Comparison of ENCODE assay signal across 9 cellular contexts in the genomic region with DNA sequence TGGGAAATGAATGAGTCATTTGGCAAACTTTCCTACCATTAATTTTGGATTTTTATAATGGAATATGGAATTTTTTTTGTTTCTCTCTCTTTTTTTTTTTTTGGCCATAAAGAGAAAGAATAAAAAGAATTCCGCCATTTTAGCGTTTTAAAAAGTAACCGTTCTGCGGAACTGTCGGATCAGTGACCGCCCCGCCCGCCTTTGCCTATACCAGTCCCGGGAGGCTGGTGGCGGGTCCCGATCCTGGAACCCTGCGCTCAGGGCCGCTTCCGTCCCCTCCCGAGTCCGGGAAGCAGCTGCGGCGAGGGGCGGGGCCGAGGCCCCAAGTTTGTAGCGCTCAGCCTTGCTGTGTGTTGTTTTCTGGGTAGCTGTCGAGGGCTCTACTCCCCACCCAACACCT. TPM values are rescaled to one million over a fixed set of nuclear protein-coding genes. Genes with fewer than 3 reads are reported as not detected.
DNase-seq lines count a peak whose midpoint lies in the region; ATAC-seq and TF ChIP-seq lines count a peak whose summit lies in the region.
"Had no signal": no experiment of that assay in that cellular context is flagged by ENCODE, and none has a peak within 500 bp of the region (broad histone marks: within the 10 kb centered on the region; RNA-seq: fewer than 3 reads in every experiment).

No MANE protein-coding gene starts in this region.

- intact Hi-C loops in Right ventricle myocardium superior (cut with DNase I) (no loop called here), mammary epithelial cell (cut with micrococcal nuclease) (loop anchor here (5.0 kb wide), 1 partner anchor 46 kb away; no protein-coding TSS in a partner anchor)

- CTCF ChIA-PET in mammary epithelial cell (lab: Charles Lee; ENCODE audit: low non-redundant PET) = no interaction called here

- H3K36me3 ChIP-seq in cardiac muscle cell (no peaks in the 10 kb centered on the region), mammary epithelial cell (ENCODE audit: insufficient read depth, low read length) (no peaks in the 10 kb centered on the region), mesenchymal stem cell (ENCODE audit: control insufficient read depth in 1 of 2, insufficient read depth in 2 of 2, low read depth in 1 of 2, low read length in 2 of 2) (peaks cover 0 to 2% of the 10 kb centered on the region in 2 experiments), urinary bladder (ENCODE audit: insufficient read depth) (no peaks in the 10 kb centered on the region)

- no peaks in the 10 kb centered on the region for H3K79me2 ChIP-seq in mammary epithelial cell (ENCODE audit: insufficient read depth, low read length)

- H3K27ac ChIP-seq in cardiac muscle cell (no peak overlapping the region), mammary epithelial cell (ENCODE audit: insufficient read depth, low read depth, low read length) (peak overlapping the region; percentile 42), mesenchymal stem cell (ENCODE audit: low read length, poor library complexity, severe bottlenecking) (no peak overlapping the region), urinary bladder (ENCODE audit: low read depth) (no peak overlapping the region)

- H3K23ac ChIP-seq in mesenchymal stem cell (ENCODE audit: low read length in 2 of 2) = no peak overlapping the region

- dilution Hi-C loops in mammary epithelial cell (cut with HindIII; ENCODE audit: low sequenced_read_pairs) = no loop called here

- H3K4me2 ChIP-seq in mammary epithelial cell (ENCODE audit: insufficient read depth, low read depth, low read length) (peak overlapping the region; percentile 99), mesenchymal stem cell (ENCODE audit: low read length, poor library complexity, severe bottlenecking) (peak overlapping the region; percentile 95)

- H3K27me3 ChIP-seq in cardiac muscle cell (peaks cover 26% of the 10 kb centered on the region), mammary epithelial cell (ENCODE audit: insufficient read depth, low read length) (no peaks in the 10 kb centered on the region), mesenchymal stem cell (ENCODE audit: control insufficient read depth in 1 of 2, insufficient read depth in 1 of 2, low read length in 2 of 2) (peaks cover 26 to 38% of the 10 kb centered on the region in 2 experiments)

- no peak overlapping the region for H3K18ac ChIP-seq in mesenchymal stem cell (ENCODE audit: low read depth in 1 of 2, low read length in 2 of 2)

- peak overlapping the region; percentile 46 for H3K9ac ChIP-seq in mammary epithelial cell (ENCODE audit: insufficient read depth, low read length)
- peak overlapping the region; percentile 75 for H3K9ac ChIP-seq in mesenchymal stem cell (ENCODE audit: low read length)

- TF ChIP-seq CTCF in cardiac muscle cell (IDR thresholded peaks at IDR 0.05; ENCODE audit: low read depth, low read length) (no peak), mammary epithelial cell (conservative IDR thresholded peaks at IDR 0.05 in 1 of 2, IDR thresholded peaks at IDR 0.05 in 1 of 2; ENCODE audit: extremely low read depth in 1 of 2, insufficient read depth in 1 of 2, low read depth in 1 of 2, low read length in 2 of 2) (no peak)

- no peak overlapping the region for H4K91ac ChIP-seq in mesenchymal stem cell (ENCODE audit: low read length)

- H4K8ac ChIP-seq in mesenchymal stem cell (ENCODE audit: low read length) = no peak overlapping the region

- H2BK120ac ChIP-seq in mesenchymal stem cell (ENCODE audit: low read depth, low read length) = no peak overlapping the region

- H2BK5ac ChIP-seq in mesenchymal stem cell (ENCODE audit: low read depth, low read length, poor library complexity, severe bottlenecking) = no peak overlapping the region

- BruUV-seq in mammary epithelial cell (replicated peaks; lab: Mats Ljungman, UMichigan) = no TSS peak

- DNase-seq in cardiac muscle cell (ENCODE audit: low read depth in 1 of 2, low spot score in 1 of 2) (no peak), Right ventricle myocardium superior (no peak), mammary epithelial cell (no peak), mesenchymal stem cell (no peak), SKM-1 treated with dmso at 0.1 percent for 144 hours (lab: John Stamatoyannopoulos, UW; ENCODE audit: unreplicated experiment) (no peak)

- H2BK15ac ChIP-seq in mesenchymal stem cell (ENCODE audit: low read depth, poor library complexity, severe bottlenecking) = no peak overlapping the region

- peak overlapping the region; percentile 49 for H3K4me3 ChIP-seq in cardiac muscle cell
- H3K4me3 ChIP-seq in mammary epithelial cell (replicated peaks in 1 of 3; ENCODE audit: insufficient read depth in 1 of 3, low read depth in 2 of 3, low read length in 3 of 3) = peak overlapping the region; percentile 68 to 95 (median 90)
- H3K4me3 ChIP-seq in mesenchymal stem cell (ENCODE audit: insufficient read depth in 1 of 2, low read depth in 1 of 2, low read length in 2 of 2) = peak overlapping the region; percentile 23 to 77
- peak overlapping the region; percentile 43 for H3K4me3 ChIP-seq in urinary bladder (ENCODE audit: low read depth, low read length)

- H3K4me1 ChIP-seq in cardiac muscle cell (ENCODE audit: low read depth) = no peaks in the 10 kb centered on the region
- H3K4me1 ChIP-seq in mammary epithelial cell (ENCODE audit: insufficient read depth, low read length) = peaks cover 12% of the 10 kb centered on the region
- H3K4me1 ChIP-seq in mesenchymal stem cell (ENCODE audit: control insufficient read depth, insufficient read depth, low read depth, low read length) = peaks cover 13% of the 10 kb centered on the region
- no peaks in the 10 kb centered on the region for H3K4me1 ChIP-seq in urinary bladder (ENCODE audit: insufficient read depth)

- 13% methylated on average over 10 of the region's 22 CpGs for WGBS in mammary epithelial cell (ENCODE audit: low coverage, missing lambda C conversion rate)
- WGBS in mesenchymal stem cell = 11% methylated on average over 9 of the region's 22 CpGs
- WGBS in urinary bladder = 7% methylated on average over 22 of the region's 22 CpGs

- peak overlapping the region; percentile 99 for H2AFZ ChIP-seq in mammary epithelial cell (ENCODE audit: low read depth, low read length)
- peak overlapping the region; percentile 83 for H2AFZ ChIP-seq in mesenchymal stem cell (ENCODE audit: low read depth, low read length)

- no peak overlapping the region for H2BK12ac ChIP-seq in mesenchymal stem cell (ENCODE audit: low read length in 2 of 2)

- no peaks in the 10 kb centered on the region for H4K20me1 ChIP-seq in mammary epithelial cell (ENCODE audit: insufficient read depth, low read length)

- no peak overlapping the region for H3K14ac ChIP-seq in mesenchymal stem cell (ENCODE audit: low read length in 2 of 2)

- H3K79me1 ChIP-seq in mesenchymal stem cell (replicated peaks; ENCODE audit: low read length, poor library complexity, severe bottlenecking) = peaks cover 8% of the 10 kb centered on the region

- in situ Hi-C loops in mammary epithelial cell (cut with MboI; ENCODE audit: low sequenced_read_pairs in 2 of 2) = no loop called here

- ATAC-seq in Right ventricle myocardium superior (ENCODE audit: poor library complexity) (no peak), HG02840 (IDR thresholded peaks at IDR 0.05; ENCODE audit: low FRiP score, unreplicated experiment) (no peak), HG03025 (IDR thresholded peaks at IDR 0.05; ENCODE audit: low FRiP score, unreplicated experiment) (no peak)

- H3K9me3 ChIP-seq in cardiac muscle cell (ENCODE audit: low read depth) (no peaks in the 10 kb centered on the region), mammary epithelial cell (replicated peaks; ENCODE audit: insufficient read depth, low read length) (no peaks in the 10 kb centered on the region), mesenchymal stem cell (ENCODE audit: control insufficient read depth, low read length) (no peaks in the 10 kb centered on the region)

- no peak overlapping the region for H3K4ac ChIP-seq in mesenchymal stem cell (ENCODE audit: low read depth in 1 of 2, low read length in 2 of 2)

- no peak overlapping the region for H2AK5ac ChIP-seq in mesenchymal stem cell (ENCODE audit: low read length, severe bottlenecking)

RNA-seq across cellular contexts. Expression of a gene that starts 0.6 kb away (rescaled TPM):
- total RNA-seq in cardiac muscle cell (30.7 and 115 TPM in 2 replicates), Right ventricle myocardium superior (4.1 TPM), mammary epithelial cell (10 to 100 TPM; 10.4 to 14.5 TPM), urinary bladder (14.5 TPM)
- polyA plus RNA-seq in cardiac muscle cell (17.8 and 22.6 TPM in 2 replicates), mammary epithelial cell (1.8 TPM), urinary bladder (5.6 TPM)
- polyA minus RNA-seq in mammary epithelial cell = 2.9 TPM
- polyA plus RNA-seq in mesenchymal stem cell (2013, experiment 1 of 2) = 2.6 TPM
- polyA plus RNA-seq in mesenchymal stem cell (2013, experiment 2 of 2) = 2.4 TPM

RNA-seq across cellular contexts. Expression of a gene that starts 50.4 kb away (rescaled TPM):
- total RNA-seq in cardiac muscle cell (59.1 and 60.7 TPM in 2 replicates), Right ventricle myocardium superior (48.7 TPM), mammary epithelial cell (100 to 1,000 TPM in 1 of 2 donors, 10 to 100 TPM in 1; 81.2 to 126 TPM), urinary bladder (87.2 TPM)
- polyA plus RNA-seq in cardiac muscle cell (47.3 and 56.0 TPM in 2 replicates), mammary epithelial cell (69.6 TPM), urinary bladder (54.7 TPM)
- 80.9 TPM for polyA minus RNA-seq in mammary epithelial cell
- 82.7 TPM for polyA plus RNA-seq in mesenchymal stem cell (2013, experiment 1 of 2)
- polyA plus RNA-seq in mesenchymal stem cell (2013, experiment 2 of 2) = 82.2 TPM

RNA-seq across cellular contexts. Expression of a gene that starts 50.7 kb away (rescaled TPM):
- total RNA-seq in cardiac muscle cell = 0.88 and 2.4 TPM in 2 replicates
- polyA plus RNA-seq in cardiac muscle cell = 1.1 TPM in 1 of 2 replicates, not detected in the other
- 0.38 TPM for total RNA-seq in Right ventricle myocardium superior
- under 1 TPM in 1 of 2 donors, not detected in 1; 0.33 TPM for total RNA-seq in mammary epithelial cell
- polyA plus RNA-seq in mammary epithelial cell = not detected
- not detected for polyA minus RNA-seq in mammary epithelial cell
- polyA plus RNA-seq in mesenchymal stem cell (2013, experiment 1 of 2) = 0.07 TPM
- 0.10 TPM for polyA plus RNA-seq in mesenchymal stem cell (2013, experiment 2 of 2)
- total RNA-seq in urinary bladder = 6.2 TPM
- 1.9 TPM for polyA plus RNA-seq in urinary bladder
- total RNA-seq: RPMI7951 had no signal
